Comparison of ENCODE assay signal across 1 cellular context in the genomic region with DNA sequence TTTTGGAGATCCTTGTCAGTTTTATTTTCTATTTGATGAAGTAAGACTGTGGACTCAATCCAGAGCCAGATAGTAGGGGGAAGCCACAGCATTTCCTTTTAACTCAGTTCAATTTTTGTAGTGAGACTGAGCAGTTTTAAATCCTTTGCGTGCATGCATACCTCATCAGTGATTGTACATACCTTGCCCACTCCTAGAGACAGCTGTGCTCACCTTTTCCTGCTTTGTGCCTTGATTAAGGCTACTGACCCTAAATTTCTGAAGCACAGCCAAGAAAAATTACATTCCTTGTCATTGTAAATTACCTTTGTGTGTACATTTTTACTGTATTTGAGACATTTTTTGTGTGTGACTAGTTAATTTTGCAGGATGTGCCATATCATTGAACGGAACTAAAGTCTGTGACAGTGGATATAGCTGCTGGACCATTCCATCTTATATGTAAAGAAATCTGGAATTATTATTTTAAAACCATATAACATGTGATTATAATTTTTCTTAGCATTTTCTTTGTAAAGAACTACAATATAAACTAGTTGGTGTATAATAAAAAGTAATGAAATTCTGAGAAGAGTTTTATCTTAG.
TF ChIP-seq lines count a peak whose summit lies in the region.

No MANE protein-coding gene starts in this region.

TF ChIP-seq in HCT116, 20 proteins besides CTCF, POLR2A, EP300 and RAD21 (continued from another document):
- TF ChIP-seq, protein P1, sequence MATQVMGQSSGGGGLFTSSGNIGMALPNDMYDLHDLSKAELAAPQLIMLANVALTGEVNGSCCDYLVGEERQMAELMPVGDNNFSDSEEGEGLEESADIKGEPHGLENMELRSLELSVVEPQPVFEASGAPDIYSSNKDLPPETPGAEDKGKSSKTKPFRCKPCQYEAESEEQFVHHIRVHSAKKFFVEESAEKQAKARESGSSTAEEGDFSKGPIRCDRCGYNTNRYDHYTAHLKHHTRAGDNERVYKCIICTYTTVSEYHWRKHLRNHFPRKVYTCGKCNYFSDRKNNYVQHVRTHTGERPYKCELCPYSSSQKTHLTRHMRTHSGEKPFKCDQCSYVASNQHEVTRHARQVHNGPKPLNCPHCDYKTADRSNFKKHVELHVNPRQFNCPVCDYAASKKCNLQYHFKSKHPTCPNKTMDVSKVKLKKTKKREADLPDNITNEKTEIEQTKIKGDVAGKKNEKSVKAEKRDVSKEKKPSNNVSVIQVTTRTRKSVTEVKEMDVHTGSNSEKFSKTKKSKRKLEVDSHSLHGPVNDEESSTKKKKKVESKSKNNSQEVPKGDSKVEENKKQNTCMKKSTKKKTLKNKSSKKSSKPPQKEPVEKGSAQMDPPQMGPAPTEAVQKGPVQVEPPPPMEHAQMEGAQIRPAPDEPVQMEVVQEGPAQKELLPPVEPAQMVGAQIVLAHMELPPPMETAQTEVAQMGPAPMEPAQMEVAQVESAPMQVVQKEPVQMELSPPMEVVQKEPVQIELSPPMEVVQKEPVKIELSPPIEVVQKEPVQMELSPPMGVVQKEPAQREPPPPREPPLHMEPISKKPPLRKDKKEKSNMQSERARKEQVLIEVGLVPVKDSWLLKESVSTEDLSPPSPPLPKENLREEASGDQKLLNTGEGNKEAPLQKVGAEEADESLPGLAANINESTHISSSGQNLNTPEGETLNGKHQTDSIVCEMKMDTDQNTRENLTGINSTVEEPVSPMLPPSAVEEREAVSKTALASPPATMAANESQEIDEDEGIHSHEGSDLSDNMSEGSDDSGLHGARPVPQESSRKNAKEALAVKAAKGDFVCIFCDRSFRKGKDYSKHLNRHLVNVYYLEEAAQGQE (IDR thresholded peaks at IDR 0.05; ENCODE audit: low read depth), result no peak
